27 cellular contexts compared by ENCODE assay signal in genomic region chr4:71094201-71094600, GRCh38.
"Had no signal": no experiment of that assay in that cellular context is flagged by ENCODE, and none has a peak within 500 bp of the region (broad histone marks: within the 10 kb centered on the region; RNA-seq: fewer than 3 reads in every experiment).

No MANE protein-coding gene starts in this region.

- H3K4me1 ChIP-seq: SJSA1 had no signal

- H3K36me3 ChIP-seq: brain microvascular endothelial cell, cardiac muscle cell, MG63, SJSA1 had no signal

- H3K27me3 ChIP-seq: brain microvascular endothelial cell, cardiac muscle cell, MG63, SJSA1 had no signal

- H3K27ac Mint-ChIP-seq: activated CD8-positive, alpha-beta T cell treated with anti-CD3 and anti-CD28 coated beads for 36 hours; activated naive CD4-positive, alpha-beta T cell treated with anti-CD3 and anti-CD28 coated beads, Interleukin-2, amount 10 ng/mL, durations not matched to agents 7 days and 5 days; activated naive CD8-positive, alpha-beta T cell treated with anti-CD3 and anti-CD28 coated beads for 36 hours; activated T-cell treated with anti-CD3 and anti-CD28 coated beads, Interleukin-2, amount 50 U/mL, for 72 hours; activated T-helper 2 cell treated with anti-CD3 and anti-CD28 coated beads, Interferon-gamma antibody, Interleukin-2, Interleukin-4, amounts not matched to agents 10 μg/mL and 5 μg/mL and 100 μg/mL, durations not matched to agents 14 hours and 24 hours and 36 hours; T-helper 1 cell treated with Interleukin-12 subunit alpha and Interleukin-12 subunit beta and Interleukin-4 antibody, amounts not matched to agents 30 μg/mL and 1 μg/mL, for 36 hours had no signal

- H3K9ac ChIP-seq: KMS-11 had no signal

- ATAC-seq: activated CD4-positive, CD25-positive, alpha-beta regulatory T cell treated with anti-CD3 and anti-CD28 coated beads, Interleukin-2, amount 50 U/mL, for 24 hours; activated CD8-positive, alpha-beta T cell treated with anti-CD3 and anti-CD28 coated beads for 36 hours; activated T-cell treated with anti-CD3 and anti-CD28 coated beads, Interleukin-2, amount 50 U/mL, for 72 hours; Panc1 had no signal

- DNase-seq: activated CD4-positive, alpha-beta T cell treated with anti-CD3 and anti-CD28 coated beads for 4 hours; activated CD8-positive, alpha-beta memory T cell treated with anti-CD3 and anti-CD28 coated beads, Interleukin-2, amount 50 U/mL, for 4 hours; activated CD8-positive, alpha-beta T cell treated with anti-CD3 and anti-CD28 coated beads for 36 hours; activated gamma-delta T cell treated with Interleukin-2 at 50 U/mL for 16 hours; activated naive CD4-positive, alpha-beta T cell treated with anti-CD3 and anti-CD28 coated beads, Interleukin-2, amount 10 ng/mL, durations not matched to agents 7 days and 5 days; activated naive CD8-positive, alpha-beta T cell treated with anti-CD3 and anti-CD28 coated beads for 36 hours; activated T-cell treated with anti-CD3 and anti-CD28 coated beads, Interleukin-2, amount 50 U/mL, for 72 hours; brain microvascular endothelial cell; MG63; MV-4-11; NCI-H1092 treated with DMSO at 0.1 percent for 48 hours; NCI-H1417 treated with DMSO at 0.1 percent for 48 hours; NCI-H1694; NCI-H2029 treated with DMSO at 0.1 percent for 48 hours; NCI-H446; NCI-H524 treated with DMSO at 0.1 percent for 48 hours; NCI-H748 treated with DMSO at 0.1 percent for 48 hours; OCI-M1; RPMI8226; SHP77 had no signal

- H3K27me3 Mint-ChIP-seq: activated CD8-positive, alpha-beta T cell treated with anti-CD3 and anti-CD28 coated beads for 36 hours; activated naive CD8-positive, alpha-beta T cell treated with anti-CD3 and anti-CD28 coated beads for 36 hours had no signal

- H3K4me3 Mint-ChIP-seq: activated CD8-positive, alpha-beta T cell treated with anti-CD3 and anti-CD28 coated beads for 36 hours; activated naive CD4-positive, alpha-beta T cell treated with anti-CD3 and anti-CD28 coated beads, Interleukin-2, amount 10 ng/mL, durations not matched to agents 7 days and 5 days; activated naive CD8-positive, alpha-beta T cell treated with anti-CD3 and anti-CD28 coated beads for 36 hours; activated T-cell treated with anti-CD3 and anti-CD28 coated beads, Interleukin-2, amount 50 U/mL, for 72 hours; T-helper 1 cell treated with Interleukin-12 subunit alpha and Interleukin-12 subunit beta and Interleukin-4 antibody, amounts not matched to agents 30 μg/mL and 1 μg/mL, for 36 hours had no signal

- H3K4me2 ChIP-seq: KMS-11 had no signal

- H3K27ac ChIP-seq: brain microvascular endothelial cell, cardiac muscle cell, KMS-11, SJSA1 had no signal

- H3K4me3 ChIP-seq: cardiac muscle cell, MG63, SJSA1 had no signal

- H3K9me3 ChIP-seq: MG63, SJSA1 had no signal

- H3K9me3 Mint-ChIP-seq: activated T-helper 2 cell treated with anti-CD3 and anti-CD28 coated beads, Interferon-gamma antibody, Interleukin-2, Interleukin-4, amounts not matched to agents 10 μg/mL and 5 μg/mL and 100 μg/mL, durations not matched to agents 14 hours and 24 hours and 36 hours had no signal

- H3K36me3 Mint-ChIP-seq: activated naive CD4-positive, alpha-beta T cell treated with anti-CD3 and anti-CD28 coated beads, Interleukin-2, amount 10 ng/mL, durations not matched to agents 7 days and 5 days had no signal
